In the genomic region with DNA sequence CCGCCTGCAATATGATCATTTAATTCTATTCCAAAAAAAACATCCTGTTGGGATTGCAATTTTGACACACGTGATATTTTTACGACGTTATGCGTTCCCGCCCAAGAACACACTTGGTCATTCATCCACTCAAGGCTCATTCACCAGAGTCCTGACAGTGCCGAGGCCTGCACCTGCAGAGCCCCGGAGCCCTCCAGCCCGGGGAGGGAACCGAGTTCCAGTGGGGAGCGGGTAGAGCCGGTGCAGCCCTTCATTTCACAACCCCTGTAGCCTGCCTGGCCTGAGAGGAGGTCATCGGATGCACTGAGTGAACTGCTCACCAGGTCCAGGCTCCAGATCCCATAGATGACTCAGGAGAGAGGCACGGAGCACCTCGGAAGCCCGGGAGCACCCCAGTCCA, we compare ENCODE assay signal across 13 cellular contexts.
A peak's percentile ranks its signal among the peaks of the same experiment; 100 is the strongest.
DNase-seq lines count a peak whose midpoint lies in the region; ATAC-seq and TF ChIP-seq lines count a peak whose summit lies in the region.
"Had no signal": no experiment of that assay in that cellular context is flagged by ENCODE, and none has a peak within 500 bp of the region (broad histone marks: within the 10 kb centered on the region; RNA-seq: fewer than 3 reads in every experiment).

No MANE protein-coding gene starts in this region.

- CTCF ChIA-PET in naive thymus-derived CD4-positive, alpha-beta T cell (lab: Charles Lee), result no interaction called here

- H3K4me1 ChIP-seq in psoas muscle, result no peaks in the 10 kb centered on the region
- no peaks in the 10 kb centered on the region for H3K4me1 ChIP-seq in naive thymus-derived CD4-positive, alpha-beta T cell (ENCODE audit: control insufficient read depth in 2 of 2, insufficient read depth in 2 of 2, low read length in 2 of 2)
- H3K4me1 ChIP-seq: HAP-1 had no signal

- H3K9me3 Mint-ChIP-seq in naive thymus-derived CD4-positive, alpha-beta T cell, result peaks cover 0 to 2% (median 0%) of the 10 kb centered on the region in 11 donors
- H3K9me3 Mint-ChIP-seq: CD4-positive, alpha-beta T cell had no signal

- POLR2A ChIA-PET in naive thymus-derived CD4-positive, alpha-beta T cell (lab: Charles Lee), result no interaction called here

- H3K4me3 Mint-ChIP-seq in naive thymus-derived CD4-positive, alpha-beta T cell, result no peak overlapping the region
- H3K4me3 Mint-ChIP-seq: B cell; CD4-positive, alpha-beta T cell had no signal

- H3K27me3 Mint-ChIP-seq in naive thymus-derived CD4-positive, alpha-beta T cell, result peaks cover 0 to 19% (median 11%) of the 10 kb centered on the region in 5 donors
- H3K27me3 Mint-ChIP-seq: B cell had no signal

- no peaks in the 10 kb centered on the region for H3K27me3 ChIP-seq in psoas muscle (ENCODE audit: insufficient read depth in 3 of 3, low read length in 2 of 3)
- no peaks in the 10 kb centered on the region for H3K27me3 ChIP-seq in naive thymus-derived CD4-positive, alpha-beta T cell (ENCODE audit: control insufficient read depth in 2 of 2, insufficient read depth in 2 of 2, low read length in 2 of 2)

- no peak for TF ChIP-seq CTCF in psoas muscle (IDR thresholded peaks at IDR 0.05)

- H3K36me3 Mint-ChIP-seq in naive thymus-derived CD4-positive, alpha-beta T cell, result no peaks in the 10 kb centered on the region

- H3K4me3 ChIP-seq in psoas muscle, result no peak overlapping the region
- no peak overlapping the region for H3K4me3 ChIP-seq in naive thymus-derived CD4-positive, alpha-beta T cell (ENCODE audit: low read length)
- H3K4me3 ChIP-seq: HAP-1 had no signal

- WGBS in psoas muscle, 3 donors, result 22 to 30% (median 29%) methylated on average over 16 of the region's 16 CpGs

- ATAC-seq in psoas muscle (peak in 1 of 4 donors; percentile 48), GM18858 (IDR thresholded peaks at IDR 0.05; ENCODE audit: unreplicated experiment) (no peak)
- no peak for ATAC-seq in naive thymus-derived CD4-positive, alpha-beta T cell

- intact Hi-C loops in psoas muscle (cut with DNase I), result no loop called here
- intact Hi-C loops in naive thymus-derived CD4-positive, alpha-beta T cell (cut with micrococcal nuclease), result no loop called here

- no peaks in the 10 kb centered on the region for H3K9me3 ChIP-seq in psoas muscle
- no peaks in the 10 kb centered on the region for H3K9me3 ChIP-seq in naive thymus-derived CD4-positive, alpha-beta T cell (ENCODE audit: control insufficient read depth in 2 of 3, low read length in 3 of 3)
- H3K9me3 ChIP-seq: HAP-1 had no signal

- H3K4me1 Mint-ChIP-seq in naive thymus-derived CD4-positive, alpha-beta T cell, result no peaks in the 10 kb centered on the region
- H3K4me1 Mint-ChIP-seq: B cell had no signal

- no peaks in the 10 kb centered on the region for H3K36me3 ChIP-seq in psoas muscle (ENCODE audit: insufficient read depth in 1 of 2, low read depth in 1 of 2)
- H3K36me3 ChIP-seq in naive thymus-derived CD4-positive, alpha-beta T cell (ENCODE audit: control insufficient read depth in 2 of 3, insufficient read depth in 3 of 3, low read length in 3 of 3), result no peaks in the 10 kb centered on the region
- H3K36me3 ChIP-seq: HAP-1 had no signal

- no peak overlapping the region for H3K27ac ChIP-seq in psoas muscle
- H3K27ac ChIP-seq in naive thymus-derived CD4-positive, alpha-beta T cell (ENCODE audit: low read depth, low read length), result no peak overlapping the region

- H3K27ac Mint-ChIP-seq in naive thymus-derived CD4-positive, alpha-beta T cell, result no peak overlapping the region
- H3K27ac Mint-ChIP-seq: B cell; CD4-positive, alpha-beta T cell had no signal

- DNase-seq in NCI-H748 (lab: John Stamatoyannopoulos, UW; ENCODE audit: unreplicated experiment) (peak; percentile 24), NCI-H748 treated with DMSO at 0.1 percent for 48 hours (lab: John Stamatoyannopoulos, UW) (no peak), Daoy (ENCODE audit: low read depth) (peak; percentile 15), NCI-H69 (lab: John Stamatoyannopoulos, UW) (peak; percentile 8), psoas muscle (peak; percentile 38 to 57)
- no peak for DNase-seq in naive thymus-derived CD4-positive, alpha-beta T cell
- DNase-seq: C1 segment of cervical spinal cord; CD4-positive, alpha-beta T cell; DND-41; GOT3 had no signal

Comparison
In these comparisons a context has a peak if more than half of its experiments do, and no peak if none do; other contexts are left out.
1. DNase-seq: peak in NCI-H748 (single experiment), Daoy (single experiment), NCI-H69 (single experiment) and psoas muscle (2 of 2); none in NCI-H748 treated with DMSO at 0.1 percent for 48 hours (single experiment) and naive thymus-derived CD4-positive, alpha-beta T cell (0 of 9).